Comparison of ENCODE assay signal across 12 cellular contexts in genomic region chr7:22781230-22781711, GRCh38. TPM values are rescaled to one million over a fixed set of nuclear protein-coding genes. Genes with fewer than 3 reads are reported as not detected.
DNase-seq lines count a peak whose midpoint lies in the region; ATAC-seq, FAIRE-seq and TF ChIP-seq lines count a peak whose summit lies in the region.
"Had no signal": no experiment of that assay in that cellular context is flagged by ENCODE, and none has a peak within 500 bp of the region (broad histone marks: within the 10 kb centered on the region; RNA-seq: fewer than 3 reads in every experiment).

No MANE protein-coding gene starts in this region.

- H3K9me3 ChIP-seq in AG04450 (ENCODE audit: control insufficient read depth, insufficient read depth, low read length) = no peaks in the 10 kb centered on the region; the same call in 1 of the 2 replicates
- H3K9me3 ChIP-seq in lung (ENCODE audit: control insufficient read depth in 2 of 2, insufficient read depth in 1 of 2, low read length in 1 of 2) = no peaks in the 10 kb centered on the region
- no peaks in the 10 kb centered on the region for H3K9me3 ChIP-seq in BE2C
- H3K9me3 ChIP-seq: right lobe of liver, tibial artery had no signal

- H3K27ac ChIP-seq in AG04450 (ENCODE audit: low read depth, low read length) (peak overlapping the region; percentile 81), lung (ENCODE audit: low read depth in 1 of 2, low read length in 1 of 2) (peak overlapping the region in 1 of 2 donors; percentile 47)
- H3K27ac ChIP-seq: KMS-11, right lobe of liver, tibial artery had no signal

- peaks cover 0 to 3% of the 10 kb centered on the region in 2 donors for H3K4me1 ChIP-seq in lung (ENCODE audit: control insufficient read depth in 2 of 2, insufficient read depth in 2 of 2, low read length in 2 of 2)
- no peaks in the 10 kb centered on the region for H3K4me1 ChIP-seq in BE2C
- H3K4me1 ChIP-seq: tibial artery had no signal

- CTCF ChIA-PET in AG04450 (lab: Charles Lee) = interaction anchor here (1.5 to 3.6 kb wide), 4 partner anchors 11 to 274 kb away, joined by 4 to 36 read pairs (median 12); no protein-coding TSS in a partner anchor

- ATAC-seq in lung (ENCODE audit: insufficient read depth, low FRiP score) = peak; percentile 35
- ATAC-seq: right lobe of liver had no signal

- WGBS in lung, 2 donors = 77 to 85% methylated on average over 5 of the region's 5 CpGs

- H3K36me3 ChIP-seq in bronchial epithelial cell (ENCODE audit: control insufficient read depth, insufficient read depth, low read length) (no peaks in the 10 kb centered on the region), lung (ENCODE audit: control insufficient read depth in 2 of 2, insufficient read depth in 2 of 2, low read length in 2 of 2) (no peaks in the 10 kb centered on the region), BE2C (no peaks in the 10 kb centered on the region)
- H3K36me3 ChIP-seq: right lobe of liver, tibial artery had no signal

- TF ChIP-seq CTCF in AG04450 (IDR thresholded peaks at IDR 0.05; ENCODE audit: low read depth, low read length) (no peak), bronchial epithelial cell (IDR thresholded peaks at IDR 0.05; ENCODE audit: insufficient read depth, low read length, severe bottlenecking) (no peak), lung (IDR thresholded peaks at IDR 0.05; ENCODE audit: control extremely low read depth, extremely low read depth) (no peak), BE2C (IDR thresholded peaks at IDR 0.05; ENCODE audit: low read depth, low read length) (no peak)

- no peak overlapping the region for H3K4me3 ChIP-seq in AG04450 (ENCODE audit: low read depth, low read length)
- no peak overlapping the region for H3K4me3 ChIP-seq in bronchial epithelial cell (ENCODE audit: low read depth, low read length)
- H3K4me3 ChIP-seq in lung = no peak overlapping the region
- no peak overlapping the region for H3K4me3 ChIP-seq in BE2C (ENCODE audit: low read depth, low read length)
- H3K4me3 ChIP-seq: right lobe of liver, tibial artery had no signal

- POLR2A ChIA-PET in AG04450 (lab: Yijun Ruan, JAX) = interaction anchor here (0.7 to 1.3 kb wide), 2 partner anchors 75 to 163 kb away, joined by 3 to 4 read pairs; no protein-coding TSS in a partner anchor

- DNase-seq in AG04450 (ENCODE audit: low read depth, low spot score) (peak; percentile 79), LHCN-M2 (ENCODE audit: low read depth) (peak; percentile 58), bronchial epithelial cell (ENCODE audit: low read depth) (peak; percentile 55), lung (ENCODE audit: low spot score) (no peak), BE2C (no peak), globus pallidus (ENCODE audit: low spot score) (no peak), pons (ENCODE audit: low spot score) (no peak), hippocampal formation (lab: John Stamatoyannopoulos, UW) (no peak)
- DNase-seq: NCI-H2081 treated with DMSO at 0.1 percent for 48 hours, right lobe of liver, tibial artery had no signal

- no peak for FAIRE-seq in bronchial epithelial cell (lab: Jason Lieb, UNC)

- no peaks in the 10 kb centered on the region for H3K27me3 ChIP-seq in AG04450 (ENCODE audit: control insufficient read depth, insufficient read depth, low read length)
- H3K27me3 ChIP-seq in bronchial epithelial cell (ENCODE audit: control insufficient read depth, insufficient read depth, low read length) = peaks cover 2% of the 10 kb centered on the region
- H3K27me3 ChIP-seq in lung (ENCODE audit: control insufficient read depth, insufficient read depth) = no peaks in the 10 kb centered on the region
- H3K27me3 ChIP-seq in BE2C = no peaks in the 10 kb centered on the region; the same call in 1 of the 2 replicates
- H3K27me3 ChIP-seq: right lobe of liver, tibial artery had no signal

RNA-seq across cellular contexts. Expression of gene TOMM7, which starts 41.4 kb away (rescaled TPM):
- 390 and 549 TPM in 2 replicates for polyA plus RNA-seq in AG04450 (2011; rRNA removed)
- 95.8 and 143 TPM in 2 replicates for polyA minus RNA-seq in AG04450 (2011; rRNA and poly(A)+ RNA removed)
- total RNA-seq in LHCN-M2 (2014; rRNA removed) = 80.2 and 85.7 TPM in 2 replicates
- 1,225 TPM for polyA plus RNA-seq in LHCN-M2 (2012)
- total RNA-seq in bronchial epithelial cell = 172 and 233 TPM in 2 replicates
- total RNA-seq in lung = 100 to 1,000 TPM; 122 to 228 TPM
- polyA plus RNA-seq in lung = 100 to 1,000 TPM; 180 to 275 TPM
- 1,027 TPM for polyA plus RNA-seq in BE2C (2012; ENCODE audit: insufficient read depth, insufficient read length, low read depth)

RNA-seq across cellular contexts. Expression of gene IL6, which starts 54.3 kb away (rescaled TPM):
- 12.7 and 18.4 TPM in 2 replicates for polyA plus RNA-seq in AG04450 (2011; rRNA removed)
- polyA minus RNA-seq in AG04450 (2011; rRNA and poly(A)+ RNA removed) = 11.2 and 14.8 TPM in 2 replicates
- total RNA-seq in LHCN-M2 (2014; rRNA removed) = 1.7 TPM in 1 of 2 replicates, not detected in the other
- 1.9 TPM for polyA plus RNA-seq in LHCN-M2 (2012)
- 0.13 and 0.53 TPM in 2 replicates for total RNA-seq in bronchial epithelial cell
- total RNA-seq in lung = 1 to 10 TPM; 2.7 to 5.5 TPM
- polyA plus RNA-seq in lung = 100 to 1,000 TPM in 1 of 2 donors, 10 to 100 TPM in 1; 19.3 to 155 TPM
- polyA plus RNA-seq in BE2C (2012; ENCODE audit: insufficient read depth, insufficient read length, low read depth) = not detected

Comparison
In these comparisons a context has a peak if more than half of its experiments do, and no peak if none do; other contexts are left out.
1. DNase-seq: peak in AG04450 (single experiment), LHCN-M2 (single experiment) and bronchial epithelial cell (single experiment); none in lung (single experiment), BE2C (single experiment), globus pallidus (single experiment), pons (single experiment) and hippocampal formation (0 of 2).